4 cellular contexts compared by ENCODE assay signal in the genomic region with DNA sequence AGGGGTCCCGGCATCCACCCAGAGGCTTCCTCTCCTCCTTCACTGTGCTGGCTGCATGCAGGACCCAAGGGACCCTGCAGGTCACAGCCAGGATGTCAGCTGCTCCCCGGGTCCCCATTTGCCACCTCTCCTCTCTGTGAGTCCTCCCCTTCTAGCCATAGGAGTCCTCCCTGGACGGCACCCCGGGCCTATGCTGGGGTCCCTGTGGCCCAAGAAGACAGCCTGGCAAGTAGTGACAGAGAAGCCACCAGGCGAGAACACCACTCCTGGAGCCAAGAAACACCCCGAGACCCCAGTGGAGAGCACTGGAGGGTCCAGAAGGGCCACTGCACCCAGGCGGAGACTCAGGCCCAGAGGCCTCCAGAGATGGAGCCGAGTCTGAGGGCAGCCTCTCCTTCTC.
TF ChIP-seq lines count a peak whose summit lies in the region.

No MANE protein-coding gene starts in this region.

TF ChIP-seq in HEK293, 187 proteins besides CTCF, POLR2A, EP300 and RAD21:
- TF ChIP-seq, protein P1, sequence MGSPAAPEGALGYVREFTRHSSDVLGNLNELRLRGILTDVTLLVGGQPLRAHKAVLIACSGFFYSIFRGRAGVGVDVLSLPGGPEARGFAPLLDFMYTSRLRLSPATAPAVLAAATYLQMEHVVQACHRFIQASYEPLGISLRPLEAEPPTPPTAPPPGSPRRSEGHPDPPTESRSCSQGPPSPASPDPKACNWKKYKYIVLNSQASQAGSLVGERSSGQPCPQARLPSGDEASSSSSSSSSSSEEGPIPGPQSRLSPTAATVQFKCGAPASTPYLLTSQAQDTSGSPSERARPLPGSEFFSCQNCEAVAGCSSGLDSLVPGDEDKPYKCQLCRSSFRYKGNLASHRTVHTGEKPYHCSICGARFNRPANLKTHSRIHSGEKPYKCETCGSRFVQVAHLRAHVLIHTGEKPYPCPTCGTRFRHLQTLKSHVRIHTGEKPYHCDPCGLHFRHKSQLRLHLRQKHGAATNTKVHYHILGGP (tag by site-specific recombination; IDR thresholded peaks at IDR 0.05) = no peak
- TF ChIP-seq, protein P2, sequence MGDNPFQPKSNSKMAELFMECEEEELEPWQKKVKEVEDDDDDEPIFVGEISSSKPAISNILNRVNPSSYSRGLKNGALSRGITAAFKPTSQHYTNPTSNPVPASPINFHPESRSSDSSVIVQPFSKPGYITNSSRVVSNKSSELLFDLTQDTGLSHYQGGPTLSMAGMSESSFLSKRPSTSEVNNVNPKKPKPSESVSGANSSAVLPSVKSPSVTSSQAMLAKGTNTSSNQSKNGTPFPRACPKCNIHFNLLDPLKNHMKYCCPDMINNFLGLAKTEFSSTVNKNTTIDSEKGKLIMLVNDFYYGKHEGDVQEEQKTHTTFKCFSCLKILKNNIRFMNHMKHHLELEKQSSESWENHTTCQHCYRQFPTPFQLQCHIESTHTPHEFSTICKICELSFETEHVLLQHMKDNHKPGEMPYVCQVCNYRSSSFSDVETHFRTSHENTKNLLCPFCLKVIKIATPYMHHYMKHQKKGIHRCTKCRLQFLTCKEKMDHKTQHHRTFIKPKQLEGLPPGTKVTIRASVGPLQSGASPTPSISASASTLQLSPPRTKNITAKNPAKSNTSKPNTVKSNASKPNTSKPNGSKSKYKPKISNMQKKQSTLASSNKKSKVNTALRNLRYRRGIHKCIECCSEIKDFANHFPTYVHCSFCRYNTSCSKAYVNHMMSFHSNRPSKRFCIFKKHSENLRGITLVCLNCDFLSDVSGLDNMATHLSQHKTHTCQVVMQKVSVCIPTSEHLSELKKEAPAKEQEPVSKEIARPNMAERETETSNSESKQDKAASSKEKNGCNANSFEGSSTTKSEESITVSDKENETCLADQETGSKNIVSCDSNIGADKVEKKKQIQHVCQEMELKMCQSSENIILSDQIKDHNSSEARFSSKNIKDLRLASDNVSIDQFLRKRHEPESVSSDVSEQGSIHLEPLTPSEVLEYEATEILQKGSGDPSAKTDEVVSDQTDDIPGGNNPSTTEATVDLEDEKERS (tag by site-specific recombination; IDR thresholded peaks at IDR 0.05) = no peak
- TF ChIP-seq ZNF274 (IDR thresholded peaks at IDR 0.05; ENCODE audit: low read length) (no peak), ZNF274 (tag by site-specific recombination; IDR thresholded peaks at IDR 0.05; ENCODE audit: borderline replicate concordance) (peak; percentile 86; the same call in 1 of the 2 replicates), ZNF707 (tag by site-specific recombination; IDR thresholded peaks at IDR 0.05) (no peak), OSR2 (tag by site-specific recombination; IDR thresholded peaks at IDR 0.05) (no peak), ZBTB48 (tag by site-specific recombination; IDR thresholded peaks at IDR 0.05) (no peak), TRIM28 (IDR thresholded peaks at IDR 0.05; ENCODE audit: borderline replicate concordance, low read length) (peak; percentile 29; the same call in 1 of the 2 replicates), SETDB1 (IDR thresholded peaks at IDR 0.05; ENCODE audit: insufficient read length, low read length) (peak; percentile 58), KLF1 (tag by site-specific recombination; IDR thresholded peaks at IDR 0.05) (no peak)

TF ChIP-seq in IMR-90, 13 proteins besides CTCF, POLR2A, EP300 and RAD21:
- TF ChIP-seq SMC3 (IDR thresholded peaks at IDR 0.05; ENCODE audit: low read depth, low read length) = no peak
- TF ChIP-seq MAFK (IDR thresholded peaks at IDR 0.05; ENCODE audit: low read depth, low read length) = no peak

TF ChIP-seq in H1, 55 proteins besides CTCF, POLR2A, EP300 and RAD21:
- TF ChIP-seq POLR2AphosphoS5 (IDR thresholded peaks at IDR 0.05; ENCODE audit: low read depth, low read length) = no peak
- no peak for TF ChIP-seq BCL11A (IDR thresholded peaks at IDR 0.05; ENCODE audit: low read depth in 2 of 2, low read length in 2 of 2)
- peak; percentile 58; the same call in 1 of the 2 replicates for TF ChIP-seq ZNF274 (IDR thresholded peaks at IDR 0.05; ENCODE audit: borderline replicate concordance, extremely low read depth, low read length)
- no peak for TF ChIP-seq CHD2 (IDR thresholded peaks at IDR 0.05; ENCODE audit: low read length)
- no peak for TF ChIP-seq RXRA (IDR thresholded peaks at IDR 0.05; ENCODE audit: insufficient read depth, low read depth, low read length)
- TF ChIP-seq, protein P3, sequence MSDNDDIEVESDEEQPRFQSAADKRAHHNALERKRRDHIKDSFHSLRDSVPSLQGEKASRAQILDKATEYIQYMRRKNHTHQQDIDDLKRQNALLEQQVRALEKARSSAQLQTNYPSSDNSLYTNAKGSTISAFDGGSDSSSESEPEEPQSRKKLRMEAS (IDR thresholded peaks at IDR 0.05) = no peak
- no peak for TF ChIP-seq RFX5 (IDR thresholded peaks at IDR 0.05; ENCODE audit: borderline replicate concordance, low read depth, low read length)

TF ChIP-seq in HepG2, 621 proteins besides CTCF, POLR2A, EP300 and RAD21:
- TF ChIP-seq ZNF263 (CRISPR knock-in tag; IDR thresholded peaks at IDR 0.05) = peak; percentile 70
- no peak for TF ChIP-seq ATF7-NPFF (CRISPR knock-in tag; IDR thresholded peaks at IDR 0.05; ENCODE audit: low read depth)
